21 cellular contexts compared by ENCODE assay signal in the genomic region with DNA sequence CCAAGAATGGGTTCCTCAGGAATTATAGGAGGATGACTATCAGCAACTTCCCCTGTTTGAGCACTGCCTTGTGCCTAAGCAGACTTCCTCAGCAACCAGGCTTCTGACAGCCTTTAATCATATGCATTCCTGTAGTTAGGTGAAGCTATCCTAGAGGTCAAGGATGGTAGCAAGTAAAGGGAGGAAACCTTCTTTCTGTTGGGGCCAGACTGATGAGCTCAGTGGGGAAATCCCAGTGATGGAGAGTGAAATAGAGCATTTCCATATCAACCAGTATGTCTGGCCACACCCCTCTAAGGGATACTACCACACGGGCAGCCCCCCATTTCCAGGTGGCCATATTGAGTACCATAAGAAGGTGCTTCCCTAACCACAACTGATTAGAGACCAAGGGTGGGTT.
DNase-seq lines count a peak whose midpoint lies in the region; ATAC-seq and TF ChIP-seq lines count a peak whose summit lies in the region.
"Had no signal": no experiment of that assay in that cellular context is flagged by ENCODE, and none has a peak within 500 bp of the region (broad histone marks: within the 10 kb centered on the region; RNA-seq: fewer than 3 reads in every experiment).

No MANE protein-coding gene starts in this region.

- intact Hi-C loops in aorta (cut with DNase I), result no loop called here

- H3K4me1 ChIP-seq in GM23338 (ENCODE audit: insufficient read depth), result peaks cover 22% of the 10 kb centered on the region
- peaks cover 18% of the 10 kb centered on the region for H3K4me1 ChIP-seq in RWPE2 (ENCODE audit: insufficient read depth, poor library complexity, severe bottlenecking)
- no peaks in the 10 kb centered on the region for H3K4me1 ChIP-seq in aorta (ENCODE audit: control insufficient read depth in 1 of 2, insufficient read depth in 2 of 2, low read length in 2 of 2)
- H3K4me1 ChIP-seq: BLaER1 treated with 17β-estradiol and CSF1 and Interleukin-3, amounts not matched to agents 10 nM and 100 nM; SJSA1 had no signal

- H3K36me3 ChIP-seq in GM23338 (ENCODE audit: insufficient read depth) (no peaks in the 10 kb centered on the region), RWPE2 (ENCODE audit: low read depth) (no peaks in the 10 kb centered on the region), aorta (ENCODE audit: control insufficient read depth in 1 of 2, insufficient read depth in 2 of 2, low read length in 1 of 2) (no peaks in the 10 kb centered on the region)
- H3K36me3 ChIP-seq: BLaER1 treated with 17β-estradiol and CSF1 and Interleukin-3, amounts not matched to agents 10 nM and 100 nM; SJSA1 had no signal

- no peaks in the 10 kb centered on the region for H3K36me3 Mint-ChIP-seq in GM23338 (ENCODE audit: low read depth)

- H2AFZ ChIP-seq in GM23338, result no peak overlapping the region

- no peak overlapping the region for H3K4me2 ChIP-seq in GM23338
- H3K4me2 ChIP-seq: BLaER1 treated with 17β-estradiol and CSF1 and Interleukin-3, amounts not matched to agents 10 nM and 100 nM had no signal

- H3F3A ChIP-seq in GM23338 (replicated peaks; ENCODE audit: low read depth), result 0 out of 2 replicates have a peak, but pooled peaks cover 4% of the 10 kb centered on the region

- H3K4me3 ChIP-seq in GM23338, result no peak overlapping the region
- no peak overlapping the region for H3K4me3 ChIP-seq in RWPE2 (ENCODE audit: severe bottlenecking)
- H3K4me3 ChIP-seq in aorta (ENCODE audit: low read length in 2 of 2), result no peak overlapping the region
- H3K4me3 ChIP-seq: A549; BLaER1 treated with 17β-estradiol and CSF1 and Interleukin-3, amounts not matched to agents 10 nM and 100 nM; SJSA1 had no signal

- peaks cover 20% of the 10 kb centered on the region for H3K4me1 Mint-ChIP-seq in GM23338

- H3K27ac Mint-ChIP-seq in GM23338, result no peak overlapping the region
- H3K27ac Mint-ChIP-seq: CD4-positive, alpha-beta T cell had no signal

- H3K27ac ChIP-seq in GM23338 (ENCODE audit: low read depth) (no peak overlapping the region), RWPE2 (ENCODE audit: poor library complexity, severe bottlenecking) (peak overlapping the region; percentile 77), epithelial cell of prostate (peak overlapping the region; percentile 54), aorta (ENCODE audit: low read depth in 1 of 2, low read length in 2 of 2) (no peak overlapping the region), substantia nigra (ENCODE audit: low read depth, low read length, poor library complexity, severe bottlenecking) (no peak overlapping the region)
- H3K27ac ChIP-seq: BLaER1 treated with 17β-estradiol and CSF1 and Interleukin-3, amounts not matched to agents 10 nM and 100 nM; SJSA1 had no signal

- no peaks in the 10 kb centered on the region for H3K79me2 ChIP-seq in GM23338 (replicated peaks; ENCODE audit: insufficient read depth)

- 0 out of 2 replicates have a peak, but pooled peaks cover 12% of the 10 kb centered on the region for H3K9me2 ChIP-seq in GM23338 (ENCODE audit: insufficient read depth)

- H3K27me3 Mint-ChIP-seq in GM23338 (ENCODE audit: insufficient read depth, low read depth, poor library complexity), result peaks cover 2% of the 10 kb centered on the region

- no peaks in the 10 kb centered on the region for H3K9me3 ChIP-seq in RWPE2 (ENCODE audit: severe bottlenecking)
- peaks cover 2% of the 10 kb centered on the region for H3K9me3 ChIP-seq in aorta (ENCODE audit: control insufficient read depth, low read length)
- H3K9me3 ChIP-seq: A549, SJSA1 had no signal

- H3K9me3 Mint-ChIP-seq in GM23338, result no peaks in the 10 kb centered on the region; the same call in 2 of the 3 replicates
- H3K9me3 Mint-ChIP-seq: CD4-positive, alpha-beta T cell had no signal

- DNase-seq in GM23338 (ENCODE audit: low spot score) (peak; percentile 1), RWPE2 (ENCODE audit: low spot score) (no peak), epithelial cell of prostate (ENCODE audit: low read depth, low spot score) (no peak), kidney glomerular epithelial cell (lab: John Stamatoyannopoulos, UW) (peak; percentile 16), aorta (no peak), HCEC 1CT (no peak), substantia nigra (lab: John Stamatoyannopoulos, UW) (no peak)
- DNase-seq: AML-193; CD4-positive, alpha-beta T cell; DMS53; Karpas-422; MV-4-11; NCI-H1105; NCI-H1436 treated with DMSO at 0.1 percent for 48 hours; NCI-H187 treated with DMSO at 0.1 percent for 48 hours; NCI-H774; Right ventricle myocardium superior had no signal

- TF ChIP-seq CTCF in GM23338 (conservative IDR thresholded peaks at IDR 0.05; ENCODE audit: low read depth in 2 of 2), result no peak
- no peak for TF ChIP-seq CTCF in RWPE2 (IDR thresholded peaks at IDR 0.05; ENCODE audit: poor library complexity, severe bottlenecking)

- 82 to 95% methylated on average over 1 of the region's 1 CpG for WGBS in aorta, 2 donors

- no peak overlapping the region for H3K4me3 Mint-ChIP-seq in GM23338
- H3K4me3 Mint-ChIP-seq: CD4-positive, alpha-beta T cell had no signal

- no peaks in the 10 kb centered on the region for H4K20me1 ChIP-seq in GM23338 (replicated peaks; ENCODE audit: insufficient read depth)
- H4K20me1 ChIP-seq: BLaER1 treated with 17β-estradiol and CSF1 and Interleukin-3, amounts not matched to agents 10 nM and 100 nM had no signal

- H3K27me3 ChIP-seq in GM23338 (ENCODE audit: insufficient read depth) (no peaks in the 10 kb centered on the region), RWPE2 (ENCODE audit: insufficient read depth, poor library complexity, severe bottlenecking) (no peaks in the 10 kb centered on the region), aorta (ENCODE audit: control insufficient read depth in 1 of 2, insufficient read depth in 2 of 2, low read length in 1 of 2) (no peaks in the 10 kb centered on the region)
- H3K27me3 ChIP-seq: BLaER1 treated with 17β-estradiol and CSF1 and Interleukin-3, amounts not matched to agents 10 nM and 100 nM had no signal

- ATAC-seq in GM23338, result no peak
- peak; percentile 5; the same call in 1 of the 3 replicates for ATAC-seq in RWPE2 (ENCODE audit: low read depth)
- ATAC-seq in aorta (ENCODE audit: low FRiP score), result no peak
- no peak for ATAC-seq in HG03565 (IDR thresholded peaks at IDR 0.05; ENCODE audit: unreplicated experiment)

TF ChIP-seq in GM23338, 12 proteins besides CTCF, POLR2A, EP300 and RAD21 (continues in another document):
- TF ChIP-seq ZNF331 (CRISPR knock-in tag; IDR thresholded peaks at IDR 0.05; ENCODE audit: low read depth) (no peak), CREB1 (CRISPR knock-in tag; IDR thresholded peaks at IDR 0.05; ENCODE audit: low read depth) (no peak), EZH2 (IDR thresholded peaks at IDR 0.05; ENCODE audit: low read depth, unreplicated experiment) (no peak), STAT1 (IDR thresholded peaks at IDR 0.05; ENCODE audit: unreplicated experiment) (no peak), JUNB (IDR thresholded peaks at IDR 0.05; ENCODE audit: unreplicated experiment) (no peak), NANOG (IDR thresholded peaks at IDR 0.05; ENCODE audit: borderline replicate concordance) (no peak), POLR2AphosphoS5 (IDR thresholded peaks at IDR 0.05; ENCODE audit: low read depth) (no peak), EZH2phosphoT487 (IDR thresholded peaks at IDR 0.05; ENCODE audit: unreplicated experiment) (no peak)
- TF ChIP-seq, protein P1, sequence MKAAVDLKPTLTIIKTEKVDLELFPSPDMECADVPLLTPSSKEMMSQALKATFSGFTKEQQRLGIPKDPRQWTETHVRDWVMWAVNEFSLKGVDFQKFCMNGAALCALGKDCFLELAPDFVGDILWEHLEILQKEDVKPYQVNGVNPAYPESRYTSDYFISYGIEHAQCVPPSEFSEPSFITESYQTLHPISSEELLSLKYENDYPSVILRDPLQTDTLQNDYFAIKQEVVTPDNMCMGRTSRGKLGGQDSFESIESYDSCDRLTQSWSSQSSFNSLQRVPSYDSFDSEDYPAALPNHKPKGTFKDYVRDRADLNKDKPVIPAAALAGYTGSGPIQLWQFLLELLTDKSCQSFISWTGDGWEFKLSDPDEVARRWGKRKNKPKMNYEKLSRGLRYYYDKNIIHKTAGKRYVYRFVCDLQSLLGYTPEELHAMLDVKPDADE (IDR thresholded peaks at IDR 0.05), result no peak

Comparison
In these comparisons a context has a peak if more than half of its experiments do, and no peak if none do; other contexts are left out.
1. DNase-seq: peak in GM23338 (single experiment) and kidney glomerular epithelial cell (single experiment); none in RWPE2 (single experiment), epithelial cell of prostate (single experiment), aorta (0 of 2), HCEC 1CT (single experiment) and substantia nigra (0 of 49).
2. H3K27ac ChIP-seq: peak in RWPE2 (single experiment) and epithelial cell of prostate (single experiment); none in GM23338 (single experiment), aorta (0 of 2) and substantia nigra (single experiment).